Comparison of ENCODE assay signal across 1 cellular context in genomic region chr14:65637780-65638179, GRCh38.
TF ChIP-seq lines count a peak whose summit lies in the region.

No MANE protein-coding gene starts in this region.

TF ChIP-seq in GM12878, 131 proteins besides CTCF, POLR2A, EP300 and RAD21 (continued from another document and continues in another):
- TF ChIP-seq HSF1 (IDR thresholded peaks at IDR 0.05; ENCODE audit: low read depth, low read length) (no peak), SKIL (IDR thresholded peaks at IDR 0.05; ENCODE audit: low read depth, poor library complexity, severe bottlenecking) (peak; percentile 18), ZBED1 (IDR thresholded peaks at IDR 0.05; ENCODE audit: borderline replicate concordance) (peak; percentile 92), RELB (IDR thresholded peaks at IDR 0.05; ENCODE audit: low read depth) (peak; percentile 38; the same call in 1 of the 2 replicates), RAD51 (IDR thresholded peaks at IDR 0.05) (no peak), E4F1 (IDR thresholded peaks at IDR 0.05; ENCODE audit: borderline replicate concordance, partially characterized antibody) (no peak), PAX5 (IDR thresholded peaks at IDR 0.05; ENCODE audit: borderline replicate concordance, low read depth, low read length) (peak; percentile 75; the same call in 1 of the 2 replicates), PKNOX1 (IDR thresholded peaks at IDR 0.05) (peak; percentile 51; the same call in 1 of the 2 replicates), ZBTB4 (CRISPR knock-in tag; IDR thresholded peaks at IDR 0.05) (0 out of 2 replicates have a peak, but pooled peaks have one; percentile 15), SP1 (IDR thresholded peaks at IDR 0.05; ENCODE audit: low read depth, low read length) (no peak), STAT1 (conservative IDR thresholded peaks at IDR 0.05) (no peak), MEF2A (IDR thresholded peaks at IDR 0.05; ENCODE audit: insufficient read depth, low read depth, low read length) (no peak), SREBF2 (IDR thresholded peaks at IDR 0.05; ENCODE audit: low read length) (no peak), RELA (IDR thresholded peaks at IDR 0.05; ENCODE audit: borderline replicate concordance, partially characterized antibody) (no peak), YY1 (IDR thresholded peaks at IDR 0.05; ENCODE audit: low read depth, low read length) (no peak), CHD1 (IDR thresholded peaks at IDR 0.05; ENCODE audit: low read depth, low read length) (no peak), CREM (IDR thresholded peaks at IDR 0.05; ENCODE audit: low read depth) (peak; percentile 91), NR2C2 (IDR thresholded peaks at IDR 0.05; ENCODE audit: borderline replicate concordance, control insufficient read depth, insufficient read length, low read depth) (no peak), MAX (IDR thresholded peaks at IDR 0.05; ENCODE audit: low read depth, low read length) (no peak), SMC3 (IDR thresholded peaks at IDR 0.05; ENCODE audit: borderline replicate concordance, low read length) (no peak), ZNF622 (IDR thresholded peaks at IDR 0.05) (no peak), ZNF384 (IDR thresholded peaks at IDR 0.05; ENCODE audit: borderline replicate concordance, low read depth, low read length) (no peak), ZNF24 (IDR thresholded peaks at IDR 0.05) (peak; percentile 79; the same call in 1 of the 2 replicates), USF1 (IDR thresholded peaks at IDR 0.05; ENCODE audit: borderline replicate concordance, extremely low read length, insufficient read depth, low read depth, low read length) (no peak), SMAD1 (IDR thresholded peaks at IDR 0.05; ENCODE audit: low read depth, partially characterized antibody) (peak; percentile 39), ZSCAN29 (IDR thresholded peaks at IDR 0.05) (no peak), POU2F2 (IDR thresholded peaks at IDR 0.05; ENCODE audit: borderline replicate concordance, low read depth, low read length) (peak; percentile 60; the same call in 1 of the 3 replicates), MYC (IDR thresholded peaks at IDR 0.05; ENCODE audit: insufficient read depth, insufficient read length, insufficient replicate concordance, low read length, severe bottlenecking) (no peak), KDM1A (IDR thresholded peaks at IDR 0.05; ENCODE audit: borderline replicate concordance) (no peak), ATF3 (IDR thresholded peaks at IDR 0.05; ENCODE audit: borderline replicate concordance, extremely low read depth, low read depth, low read length) (no peak), USF2 (IDR thresholded peaks at IDR 0.05; ENCODE audit: borderline replicate concordance, low read depth, low read length) (no peak), IKZF1 (conservative IDR thresholded peaks at IDR 0.05) (peak; percentile 81), ZZZ3 (IDR thresholded peaks at IDR 0.05; ENCODE audit: control insufficient read depth, insufficient read length, low read depth) (no peak), CUX1 (IDR thresholded peaks at IDR 0.05; ENCODE audit: insufficient replicate concordance, low read depth, low read length) (no peak), HDAC6 (IDR thresholded peaks at IDR 0.05; ENCODE audit: unreplicated experiment) (no peak), BCL11A (IDR thresholded peaks at IDR 0.05; ENCODE audit: low read depth, low read length) (peak; percentile 96), MTA3 (IDR thresholded peaks at IDR 0.05; ENCODE audit: borderline replicate concordance, low read length) (peak; percentile 91), PAX8 (IDR thresholded peaks at IDR 0.05) (no peak)
